ENCODE assay signal across 28 cellular contexts in genomic region chr9:108939975-108940374, GRCh38.
"Had no signal": no experiment of that assay in that cellular context is flagged by ENCODE, and none has a peak within 500 bp of the region (broad histone marks: within the 10 kb centered on the region; RNA-seq: fewer than 3 reads in every experiment).

No MANE protein-coding gene starts in this region.

- H3K4me1 Mint-ChIP-seq: endodermal cell had no signal

- H3K9me3 Mint-ChIP-seq: dendritic cell treated with granulocyte-macrophage colony-stimulating factor and Interleukin-4, amounts not matched to agents 40 ng/mL and 50 ng/mL, for 4 days; effector memory CD8-positive, alpha-beta T cell; endodermal cell had no signal

- H3K4me1 ChIP-seq: colonic mucosa had no signal

- H3K36me3 ChIP-seq: colonic mucosa had no signal

- H3K27ac Mint-ChIP-seq: dendritic cell treated with granulocyte-macrophage colony-stimulating factor and Interleukin-4, amounts not matched to agents 40 ng/mL and 50 ng/mL, for 4 days; effector memory CD8-positive, alpha-beta T cell; endodermal cell had no signal

- H3K27me3 ChIP-seq: colonic mucosa, dorsolateral prefrontal cortex, esophagus muscularis mucosa, esophagus squamous epithelium, foreskin keratinocyte, gastrocnemius medialis, gastroesophageal sphincter, heart left ventricle, heart right ventricle had no signal

- H3K9me3 ChIP-seq: colonic mucosa, esophagus muscularis mucosa, esophagus squamous epithelium, gastrocnemius medialis, gastroesophageal sphincter, heart left ventricle, heart right ventricle had no signal

- H3K4me3 Mint-ChIP-seq: dendritic cell treated with granulocyte-macrophage colony-stimulating factor and Interleukin-4, amounts not matched to agents 40 ng/mL and 50 ng/mL, for 4 days; effector memory CD8-positive, alpha-beta T cell; endodermal cell had no signal

- H3K27ac ChIP-seq: colonic mucosa, coronary artery, dorsolateral prefrontal cortex, epithelial cell of prostate, esophagus muscularis mucosa, esophagus squamous epithelium, foreskin keratinocyte, gastrocnemius medialis, gastroesophageal sphincter, heart left ventricle, heart right ventricle had no signal

- H3K27me3 Mint-ChIP-seq: dendritic cell treated with granulocyte-macrophage colony-stimulating factor and Interleukin-4, amounts not matched to agents 40 ng/mL and 50 ng/mL, for 4 days; effector memory CD8-positive, alpha-beta T cell had no signal

- ATAC-seq: effector memory CD8-positive, alpha-beta T cell; esophagus mucosa; foreskin keratinocyte; gastrocnemius medialis; gastroesophageal sphincter; heart left ventricle; heart right ventricle had no signal

- FAIRE-seq: colon, endometrium, endothelial cell of umbilical vein, frontal cortex had no signal

- H3K4me3 ChIP-seq: colonic mucosa, coronary artery, dorsolateral prefrontal cortex, esophagus muscularis mucosa, esophagus squamous epithelium, gastrocnemius medialis, gastroesophageal sphincter, heart left ventricle, heart right ventricle had no signal

- DNase-seq: colonic mucosa; cortex of kidney; dermis blood vessel endothelial cell; dorsolateral prefrontal cortex; effector CD4-positive, alpha-beta T cell; effector CD8-positive, alpha-beta T cell; effector memory CD4-positive, alpha-beta T cell; effector memory CD8-positive, alpha-beta T cell; endodermal cell; erythroblast; esophagus squamous epithelium; foreskin fibroblast; foreskin keratinocyte; foreskin melanocyte; gastrocnemius medialis; head of caudate nucleus; heart left ventricle; heart right ventricle had no signal
